In genomic region chr6:110180228-110181008, GRCh38 we compare ENCODE assay signal across 8 cellular contexts. TPM values are rescaled to one million over a fixed set of nuclear protein-coding genes. Genes with fewer than 3 reads are reported as not detected.
DNase-seq lines count a peak whose midpoint lies in the region; ATAC-seq and TF ChIP-seq lines count a peak whose summit lies in the region.

Gene CDC40, plus strand, starts transcription at chr6:110180427. Its CDS starts 18 bp downstream, at chr6:110180445.

- H3K9me3 ChIP-seq in gastroesophageal sphincter (no peaks in the 10 kb centered on the region), parathyroid adenoma (ENCODE audit: control insufficient read depth, low read length) (no peaks in the 10 kb centered on the region)

- H3K27ac ChIP-seq in ACC112 (ENCODE audit: low read depth, low read length) (peak within 1 kb of the TSS; percentile 82), gastroesophageal sphincter (peak within 1 kb of the TSS; percentile 57 to 89 (median 85)), parathyroid adenoma (peak within 1 kb of the TSS; percentile 74)

- peak within 1 kb of the TSS; percentile 20 for H3K9ac ChIP-seq in parathyroid adenoma

- H3K79me2 ChIP-seq in ACC112 (ENCODE audit: control insufficient read depth, insufficient read depth, low read length, unreplicated experiment) (peaks cover 75% of the 10 kb centered on the region), parathyroid adenoma (peaks cover 35% of the 10 kb centered on the region)

- DNase-seq in OCI-M2 (lab: John Stamatoyannopoulos, UW; ENCODE audit: unreplicated experiment), result peak; percentile 99
- DNase-seq in activated T-helper 1 cell treated with anti-CD3 and anti-CD28 coated beads, Interleukin-2, amount 50 U/mL, for 16 hours (ENCODE audit: low read depth in 1 of 2, low spot score in 1 of 2), result peak; percentile 29 to 35
- DNase-seq in ureter (ENCODE audit: low spot score), result peak; percentile 54

- WGBS in gastroesophageal sphincter (ENCODE audit: low coverage in 1 of 2), 2 donors, result 0 to 2% methylated on average over 7 to 26 of the region's 28 CpGs

- TF ChIP-seq CTCF in gastroesophageal sphincter (IDR thresholded peaks at IDR 0.05), result no peak
- no peak for TF ChIP-seq CTCF in parathyroid adenoma (IDR thresholded peaks at IDR 0.05)

- H3K4me1 ChIP-seq in ACC112 (ENCODE audit: control insufficient read depth, insufficient read depth, low read length, unreplicated experiment) (peaks cover 45% of the 10 kb centered on the region), gastroesophageal sphincter (peaks cover 14 to 52% (median 22%) of the 10 kb centered on the region in 3 donors), parathyroid adenoma (peaks cover 18% of the 10 kb centered on the region)

- H3K4me3 ChIP-seq in ACC112 (ENCODE audit: low read depth, low read length) (peak within 1 kb of the TSS; percentile 89), gastroesophageal sphincter (peak within 1 kb of the TSS; percentile 68 to 77), parathyroid adenoma (ENCODE audit: low read depth, low read length) (peak within 1 kb of the TSS; percentile 87)

- TF ChIP-seq EP300 in gastroesophageal sphincter (IDR thresholded peaks at IDR 0.05), result no peak

- H3K4me2 ChIP-seq in parathyroid adenoma (ENCODE audit: low read length), result peak within 1 kb of the TSS; percentile 93

- H3K36me3 ChIP-seq in ACC112 (ENCODE audit: insufficient read depth, low read length), result no peaks in the 10 kb centered on the region
- no peaks in the 10 kb centered on the region for H3K36me3 ChIP-seq in gastroesophageal sphincter
- H3K36me3 ChIP-seq in parathyroid adenoma (ENCODE audit: control insufficient read depth, insufficient read depth, low read length), result no peaks in the 10 kb centered on the region

- no peaks in the 10 kb centered on the region for H3K27me3 ChIP-seq in ACC112 (ENCODE audit: insufficient read depth, low read length)
- no peaks in the 10 kb centered on the region for H3K27me3 ChIP-seq in gastroesophageal sphincter
- H3K27me3 ChIP-seq in parathyroid adenoma (ENCODE audit: control insufficient read depth, insufficient read depth, low read length), result no peaks in the 10 kb centered on the region

- ATAC-seq in GM18867 (IDR thresholded peaks at IDR 0.05; ENCODE audit: unreplicated experiment) (peak; percentile 53), HG03095 (IDR thresholded peaks at IDR 0.05; ENCODE audit: unreplicated experiment) (peak; percentile 46), gastroesophageal sphincter (peak; percentile 64)

- H2AFZ ChIP-seq in ACC112 (ENCODE audit: low read length, unreplicated experiment) (peak within 1 kb of the TSS; percentile 84), parathyroid adenoma (peak within 1 kb of the TSS; percentile 99)

- peak in 1 of 2 donors; percentile 15 for TF ChIP-seq POLR2A in gastroesophageal sphincter (IDR thresholded peaks at IDR 0.05)

RNA-seq across cellular contexts. Expression of gene CDC40, which starts in this region (rescaled TPM):
- total RNA-seq in gastroesophageal sphincter (10 to 100 TPM; 11.8 to 25.9 (median 18.3) TPM), ureter (30.4 TPM)

Comparison
In these comparisons a context has a peak if more than half of its experiments do, and no peak if none do; other contexts are left out.
1. Peak in every context shown above with its lines: DNase-seq, ATAC-seq, H3K4me3 ChIP-seq and H3K27ac ChIP-seq.
2. DNase-seq: peak in every context shown above with its lines; median percentile 99 in OCI-M2; 54 in ureter; 32 in activated T-helper 1 cell treated with anti-CD3 and anti-CD28 coated beads, Interleukin-2, amount 50 U/mL, for 16 hours.